Comparison of ENCODE assay signal across 8 cellular contexts in genomic region chr1:5975133-5975880, GRCh38. TPM values are rescaled to one million over a fixed set of nuclear protein-coding genes. Genes with fewer than 3 reads are reported as not detected.
DNase-seq lines count a peak whose midpoint lies in the region; ATAC-seq and TF ChIP-seq lines count a peak whose summit lies in the region.

No MANE protein-coding gene starts in this region.

- CTCF ChIA-PET in CD8-positive, alpha-beta T cell (lab: Charles Lee) = interaction anchor here (4.8 kb wide), 1 partner anchor 465 kb away, joined by 18 read pairs; no protein-coding TSS in a partner anchor
- CTCF ChIA-PET in PC-9 (lab: Charles Lee) = no interaction called here

- no peak overlapping the region for H3K4me3 Mint-ChIP-seq in CD8-positive, alpha-beta T cell

- TF ChIP-seq CTCF in CD8-positive, alpha-beta T cell (IDR thresholded peaks at IDR 0.05) = peak; percentile 37
- TF ChIP-seq CTCF in HFF-Myc (IDR thresholded peaks at IDR 0.05; ENCODE audit: low read depth, low read length, missing control alignments) (peak; percentile 82), PC-9 (conservative IDR thresholded peaks at IDR 0.05) (peak; percentile 57), adrenal gland (IDR thresholded peaks at IDR 0.05) (peak; percentile 56 to 82 (median 73)), heart right ventricle (IDR thresholded peaks at IDR 0.05) (peak; percentile 35 to 74 (median 67))

- peak; percentile 69 for ATAC-seq in CD8-positive, alpha-beta T cell
- ATAC-seq in heart right ventricle (peak; percentile 64 to 93 (median 84)), HG03432 (IDR thresholded peaks at IDR 0.05; ENCODE audit: unreplicated experiment) (no peak)

- H3K4me3 ChIP-seq in CD8-positive, alpha-beta T cell (ENCODE audit: low read depth, low read length) = no peak overlapping the region
- H3K4me3 ChIP-seq in HFF-Myc (replicated peaks; ENCODE audit: low read depth, low read length) = no peak overlapping the region
- H3K4me3 ChIP-seq in PC-9 = no peak overlapping the region
- no peak overlapping the region for H3K4me3 ChIP-seq in adrenal gland
- no peak overlapping the region for H3K4me3 ChIP-seq in heart right ventricle

- WGBS in adrenal gland, 4 donors = 69 to 70% (median 70%) methylated on average over 13 to 17 of the region's 17 CpGs
- WGBS in heart right ventricle, 2 donors = 73 to 77% methylated on average over 17 of the region's 17 CpGs

- no peak overlapping the region for H3K4me2 ChIP-seq in PC-9

- TF ChIP-seq POLR2A in adrenal gland (IDR thresholded peaks at IDR 0.05) = no peak

- H3K27ac Mint-ChIP-seq in CD8-positive, alpha-beta T cell = no peak overlapping the region

- intact Hi-C loops in CD8-positive, alpha-beta T cell (cut with DNase I, micrococcal nuclease) = loop anchor here in 1 of 2 experiments (1.0 kb wide), 1 partner anchor 466 kb away; no protein-coding TSS in a partner anchor
- intact Hi-C loops in PC-9 (cut with micrococcal nuclease; ENCODE audit: unreplicated experiment) = no loop called here
- intact Hi-C loops in adrenal gland (cut with DNase I) = no loop called here
- intact Hi-C loops in heart right ventricle (cut with DNase I) = loop anchor here in 2 of 10 donors (2.0 to 5.0 kb wide), 2 partner anchors 465 to 1918 kb away; no protein-coding TSS in a partner anchor

- H3K36me3 ChIP-seq in CD8-positive, alpha-beta T cell (ENCODE audit: insufficient read depth, low read length) = no peaks in the 10 kb centered on the region
- no peaks in the 10 kb centered on the region for H3K36me3 ChIP-seq in PC-9 (ENCODE audit: low read depth)
- H3K36me3 ChIP-seq in adrenal gland (replicated peaks in 1 of 2) = no peaks in the 10 kb centered on the region
- H3K36me3 ChIP-seq in heart right ventricle = peaks cover 0 to 32% (median 0%) of the 10 kb centered on the region in 9 donors

- no peaks in the 10 kb centered on the region for H3K79me2 ChIP-seq in PC-9 (ENCODE audit: low read depth)

- no peaks in the 10 kb centered on the region for H3K4me1 ChIP-seq in CD8-positive, alpha-beta T cell (ENCODE audit: insufficient read depth, low read length)
- H3K4me1 ChIP-seq in PC-9 (replicated peaks; ENCODE audit: insufficient read depth) (no peaks in the 10 kb centered on the region), adrenal gland (replicated peaks in 1 of 2) (no peaks in the 10 kb centered on the region), heart right ventricle (peaks cover 0 to 3% (median 0%) of the 10 kb centered on the region in 9 donors)

- H3F3A ChIP-seq in PC-9 (ENCODE audit: insufficient read depth, low read depth) = no peaks in the 10 kb centered on the region

- no peak overlapping the region for H3K27ac ChIP-seq in CD8-positive, alpha-beta T cell (ENCODE audit: low read depth, low read length)
- no peak overlapping the region for H3K27ac ChIP-seq in PC-9
- no peak overlapping the region for H3K27ac ChIP-seq in adrenal gland
- no peak overlapping the region for H3K27ac ChIP-seq in heart right ventricle

- BruUV-seq in PC-9 (replicated peaks; lab: Mats Ljungman, UMichigan) = no TSS peak

- peak; percentile 21 to 58 (median 32) for DNase-seq in CD8-positive, alpha-beta T cell
- DNase-seq in HFF-Myc (ENCODE audit: extremely low read depth, low read depth) (peak; percentile 27), PC-9 (peak in 1 of 2 experiments; percentile 17), adrenal gland (peak in 6 of 7 donors; percentile 56 to 81 (median 62)), heart right ventricle (no peak), renal cortical epithelial cell (ENCODE audit: low read depth) (peak; percentile 32), NCI-H2107 treated with DMSO at 0.1 percent for 48 hours (lab: John Stamatoyannopoulos, UW; ENCODE audit: unreplicated experiment) (no peak)

- no peaks in the 10 kb centered on the region for H3K9me2 ChIP-seq in PC-9 (ENCODE audit: insufficient read depth)

- POLR2A ChIA-PET in CD8-positive, alpha-beta T cell (lab: Charles Lee) = interaction anchor here (0.6 kb wide), 1 partner anchor 12 kb away, joined by 3 read pairs; no protein-coding TSS in a partner anchor
- POLR2A ChIA-PET in PC-9 (lab: Charles Lee; ENCODE audit: unreplicated experiment) = no interaction called here

- no peaks in the 10 kb centered on the region for H3K9me3 ChIP-seq in CD8-positive, alpha-beta T cell (ENCODE audit: low read length)
- no peaks in the 10 kb centered on the region for H3K9me3 ChIP-seq in PC-9 (ENCODE audit: insufficient read depth, low read depth)
- H3K9me3 ChIP-seq in adrenal gland (replicated peaks in 1 of 3) = no peaks in the 10 kb centered on the region
- H3K9me3 ChIP-seq in heart right ventricle = no peaks in the 10 kb centered on the region

- no peaks in the 10 kb centered on the region for H3K27me3 Mint-ChIP-seq in CD8-positive, alpha-beta T cell (ENCODE audit: low read depth)

- H2AFZ ChIP-seq in PC-9 = no peak overlapping the region

- no peaks in the 10 kb centered on the region for H3K36me3 Mint-ChIP-seq in CD8-positive, alpha-beta T cell

- no peaks in the 10 kb centered on the region; the same call in 1 of the 2 replicates for H4K20me1 ChIP-seq in PC-9 (ENCODE audit: insufficient read depth)

- no peaks in the 10 kb centered on the region for H3K9me3 Mint-ChIP-seq in CD8-positive, alpha-beta T cell

- H3K4me1 Mint-ChIP-seq in CD8-positive, alpha-beta T cell (ENCODE audit: low read depth) = peaks cover 4% of the 10 kb centered on the region

- no peaks in the 10 kb centered on the region for H3K27me3 ChIP-seq in CD8-positive, alpha-beta T cell (ENCODE audit: insufficient read depth, low read length)
- H3K27me3 ChIP-seq in PC-9 (ENCODE audit: insufficient read depth, low read depth) = no peaks in the 10 kb centered on the region
- H3K27me3 ChIP-seq in adrenal gland = no peaks in the 10 kb centered on the region
- no peaks in the 10 kb centered on the region for H3K27me3 ChIP-seq in heart right ventricle

RNA-seq across cellular contexts. Expression of gene NPHP4, which starts 16.9 kb away (rescaled TPM):
- total RNA-seq in CD8-positive, alpha-beta T cell = 1 to 10 TPM; 3.1 to 3.7 TPM
- total RNA-seq in PC-9 (2021) (17.9 and 21.5 TPM in 2 replicates), adrenal gland (10 to 100 TPM in 2 of 8 donors, 1 to 10 TPM in 6; 6.7 to 13.2 (median 7.8) TPM), heart right ventricle (1 to 10 TPM; 2.4 to 5.7 (median 3.3) TPM), renal cortical epithelial cell (4.0 and 14.3 TPM in 2 replicates)
- polyA plus RNA-seq in adrenal gland (1 to 10 TPM; 2.7 to 8.3 (median 6.8) TPM), heart right ventricle (1 to 10 TPM; 2.4 to 3.8 TPM)

Comparison
In these comparisons a context has a peak if more than half of its experiments do, and no peak if none do; other contexts are left out.
1. DNase-seq: peak in CD8-positive, alpha-beta T cell (7 of 7), HFF-Myc (single experiment), adrenal gland (6 of 7) and renal cortical epithelial cell (single experiment); none in heart right ventricle (0 of 2) and NCI-H2107 treated with DMSO at 0.1 percent for 48 hours (single experiment).
2. Peak in every context shown above with its lines, with median percentiles within 50 percentile points of each other: CTCF ChIP-seq.